Comparison of ENCODE assay signal across 12 cellular contexts in genomic region chr6:68559716-68560115, GRCh38.
DNase-seq lines count a peak whose midpoint lies in the region; ATAC-seq and TF ChIP-seq lines count a peak whose summit lies in the region.
"Had no signal": no experiment of that assay in that cellular context is flagged by ENCODE, and none has a peak within 500 bp of the region (broad histone marks: within the 10 kb centered on the region; RNA-seq: fewer than 3 reads in every experiment).

No MANE protein-coding gene starts in this region.

- no peaks in the 10 kb centered on the region for H3K27me3 Mint-ChIP-seq in CD4-positive, alpha-beta T cell
- peaks cover 1% of the 10 kb centered on the region for H3K27me3 Mint-ChIP-seq in chondrocyte (ENCODE audit: low read depth)
- H3K27me3 Mint-ChIP-seq: CD4-positive, CD25-positive, alpha-beta regulatory T cell had no signal

- intact Hi-C loops in CD4-positive, alpha-beta T cell (cut with DNase I, micrococcal nuclease): no loop called here

- H3K27ac ChIP-seq in CD4-positive, alpha-beta T cell (ENCODE audit: low read depth, low read length): no peak overlapping the region
- H3K27ac ChIP-seq: heart right ventricle had no signal

- H3K9me3 Mint-ChIP-seq in CD4-positive, alpha-beta T cell: peaks cover 3% of the 10 kb centered on the region
- H3K9me3 Mint-ChIP-seq in chondrocyte (ENCODE audit: low read depth): no peaks in the 10 kb centered on the region

- H3K4me1 Mint-ChIP-seq in CD4-positive, alpha-beta T cell (ENCODE audit: low read depth): no peaks in the 10 kb centered on the region
- H3K4me1 Mint-ChIP-seq in chondrocyte (ENCODE audit: low read depth): no peaks in the 10 kb centered on the region
- H3K4me1 Mint-ChIP-seq: CD4-positive, CD25-positive, alpha-beta regulatory T cell had no signal

- ATAC-seq in CD4-positive, alpha-beta T cell (ENCODE audit: poor library complexity): no peak
- no peak for ATAC-seq in omental fat pad (ENCODE audit: low FRiP score)
- ATAC-seq: HCT116, heart right ventricle, SK-N-SH treated with all-trans-retinoic acid at 6 μM for 48 hours had no signal

- no peaks in the 10 kb centered on the region for H3K9me3 ChIP-seq in CD4-positive, alpha-beta T cell (ENCODE audit: control insufficient read depth, low read length)
- H3K9me3 ChIP-seq: heart right ventricle had no signal

- DNase-seq in DMS114 treated with DMSO at 0.1 percent for 48 hours (lab: John Stamatoyannopoulos, UW; ENCODE audit: unreplicated experiment) (peak; percentile 19), NCI-H1694 treated with DMSO at 0.1 percent for 48 hours (lab: John Stamatoyannopoulos, UW) (peak; percentile 46), SK-N-DZ (ENCODE audit: low spot score) (peak; percentile 71), left kidney (ENCODE audit: low read depth, low spot score) (peak; percentile 50), omental fat pad (ENCODE audit: low spot score) (no peak), chondrocyte (ENCODE audit: low spot score) (no peak), NK-92 (lab: John Stamatoyannopoulos, UW; ENCODE audit: unreplicated experiment) (no peak)
- no peak for DNase-seq in CD4-positive, alpha-beta T cell
- DNase-seq: CD4-positive, CD25-positive, alpha-beta regulatory T cell; heart right ventricle had no signal

- no peaks in the 10 kb centered on the region for H3K36me3 Mint-ChIP-seq in CD4-positive, alpha-beta T cell (ENCODE audit: low read depth)
- no peaks in the 10 kb centered on the region for H3K36me3 Mint-ChIP-seq in chondrocyte (ENCODE audit: low read depth)
- H3K36me3 Mint-ChIP-seq: CD4-positive, CD25-positive, alpha-beta regulatory T cell had no signal

- POLR2A ChIA-PET in CD4-positive, alpha-beta T cell (lab: Charles Lee): no interaction called here

- CTCF ChIA-PET in CD4-positive, alpha-beta T cell (lab: Charles Lee): no interaction called here

- no peak for TF ChIP-seq CTCF in CD4-positive, alpha-beta T cell (IDR thresholded peaks at IDR 0.05)
- TF ChIP-seq CTCF in omental fat pad (IDR thresholded peaks at IDR 0.05): no peak
- TF ChIP-seq CTCF in chondrocyte (IDR thresholded peaks at IDR 0.05): no peak

- no peak overlapping the region for H3K4me3 Mint-ChIP-seq in CD4-positive, alpha-beta T cell
- no peak overlapping the region for H3K4me3 Mint-ChIP-seq in chondrocyte (ENCODE audit: unreplicated experiment)
- H3K4me3 Mint-ChIP-seq: CD4-positive, CD25-positive, alpha-beta regulatory T cell had no signal

- no peaks in the 10 kb centered on the region for H3K27me3 ChIP-seq in CD4-positive, alpha-beta T cell (ENCODE audit: control insufficient read depth, insufficient read depth, low read length)
- H3K27me3 ChIP-seq: heart right ventricle had no signal

- H3K27ac Mint-ChIP-seq in CD4-positive, alpha-beta T cell: no peak overlapping the region
- H3K27ac Mint-ChIP-seq in chondrocyte (ENCODE audit: unreplicated experiment): no peak overlapping the region
- H3K27ac Mint-ChIP-seq: CD4-positive, CD25-positive, alpha-beta regulatory T cell had no signal

Comparison
In these comparisons a context has a peak if more than half of its experiments do, and no peak if none do; other contexts are left out.
1. DNase-seq: peak in DMS114 treated with DMSO at 0.1 percent for 48 hours (single experiment), NCI-H1694 treated with DMSO at 0.1 percent for 48 hours (single experiment), SK-N-DZ (single experiment) and left kidney (single experiment); none in CD4-positive, alpha-beta T cell (0 of 10), omental fat pad (single experiment), chondrocyte (single experiment) and NK-92 (single experiment).